ENCODE assay signal across 1 cellular context in genomic region chr2:144801766-144802165, GRCh38.
TF ChIP-seq lines count a peak whose summit lies in the region.

No MANE protein-coding gene starts in this region.

TF ChIP-seq in WTC11, 78 proteins besides CTCF, POLR2A, EP300 and RAD21 (continued from another document):
- TF ChIP-seq CDX4 (CRISPR knock-in tag; IDR thresholded peaks at IDR 0.05; ENCODE audit: borderline replicate concordance), result no peak
- TF ChIP-seq ZNF121 (CRISPR knock-in tag; IDR thresholded peaks at IDR 0.05), result no peak
- no peak for TF ChIP-seq MYBL2 (CRISPR knock-in tag; IDR thresholded peaks at IDR 0.05)
